14 cellular contexts compared by ENCODE assay signal in genomic region chr11:74784234-74784633, GRCh38. TPM values are rescaled to one million over a fixed set of nuclear protein-coding genes. Genes with fewer than 3 reads are reported as not detected.
DNase-seq lines count a peak whose midpoint lies in the region; ATAC-seq and TF ChIP-seq lines count a peak whose summit lies in the region.
"Had no signal": no experiment of that assay in that cellular context is flagged by ENCODE, and none has a peak within 500 bp of the region (broad histone marks: within the 10 kb centered on the region; RNA-seq: fewer than 3 reads in every experiment).

No MANE protein-coding gene starts in this region.

- H3K36me3 Mint-ChIP-seq in activated naive CD8-positive, alpha-beta T cell: peaks cover 4% of the 10 kb centered on the region
- peaks cover 5% of the 10 kb centered on the region for H3K36me3 Mint-ChIP-seq in activated naive CD8-positive, alpha-beta T cell treated with anti-CD3 and anti-CD28 coated beads for 36 hours
- peaks cover 6% of the 10 kb centered on the region for H3K36me3 Mint-ChIP-seq in activated T-helper 17 cell treated with anti-CD3 and anti-CD28 coated beads, Interleukin-2, amount 50 U/mL, for 72 hours (ENCODE audit: low read depth)

- H3K4me1 ChIP-seq in upper lobe of right lung: peaks cover 27% of the 10 kb centered on the region

- no peak overlapping the region for H3K27ac Mint-ChIP-seq in activated naive CD8-positive, alpha-beta T cell
- no peak overlapping the region for H3K27ac Mint-ChIP-seq in activated naive CD8-positive, alpha-beta T cell treated with anti-CD3 and anti-CD28 coated beads for 36 hours
- H3K27ac Mint-ChIP-seq in activated T-helper 17 cell treated with anti-CD3 and anti-CD28 coated beads, Interleukin-2, amount 50 U/mL, for 72 hours: no peak overlapping the region

- TF ChIP-seq CTCF in upper lobe of right lung (IDR thresholded peaks at IDR 0.05): no peak

- H3K27ac ChIP-seq in upper lobe of right lung: peak overlapping the region; percentile 14
- H3K27ac ChIP-seq: body of pancreas, testis had no signal

- no peaks in the 10 kb centered on the region for H3K27me3 ChIP-seq in upper lobe of right lung
- H3K27me3 ChIP-seq: body of pancreas, pancreas, testis had no signal

- peaks cover 32% of the 10 kb centered on the region for H3K4me1 Mint-ChIP-seq in activated naive CD8-positive, alpha-beta T cell (ENCODE audit: low read depth)
- H3K4me1 Mint-ChIP-seq in activated naive CD8-positive, alpha-beta T cell treated with anti-CD3 and anti-CD28 coated beads for 36 hours: peaks cover 26% of the 10 kb centered on the region
- H3K4me1 Mint-ChIP-seq in activated T-helper 17 cell treated with anti-CD3 and anti-CD28 coated beads, Interleukin-2, amount 50 U/mL, for 72 hours: peaks cover 15% of the 10 kb centered on the region

- H3K9me3 Mint-ChIP-seq in activated naive CD8-positive, alpha-beta T cell (ENCODE audit: low read depth): no peaks in the 10 kb centered on the region
- no peaks in the 10 kb centered on the region for H3K9me3 Mint-ChIP-seq in activated naive CD8-positive, alpha-beta T cell treated with anti-CD3 and anti-CD28 coated beads for 36 hours
- no peaks in the 10 kb centered on the region for H3K9me3 Mint-ChIP-seq in activated T-helper 17 cell treated with anti-CD3 and anti-CD28 coated beads, Interleukin-2, amount 50 U/mL, for 72 hours

- no peak for DNase-seq in activated naive CD8-positive, alpha-beta T cell treated with anti-CD3 and anti-CD28 coated beads for 36 hours
- DNase-seq in upper lobe of right lung (no peak), nucleus accumbens (lab: John Stamatoyannopoulos, UW) (no peak), NCI-H2171 treated with DMSO at 0.1 percent for 48 hours (lab: John Stamatoyannopoulos, UW) (no peak)
- DNase-seq: NCI-H510A treated with DMSO at 0.1 percent for 48 hours; pancreas; stimulated activated CD4-positive, alpha-beta T cell treated with anti-CD3 and anti-CD28 coated beads, Interleukin-4, amount 100 ng/mL, for 1 hour; testis had no signal

- peak; percentile 46 for ATAC-seq in HG02870 (IDR thresholded peaks at IDR 0.05; ENCODE audit: unreplicated experiment)
- ATAC-seq in activated T-helper 17 cell treated with anti-CD3 and anti-CD28 coated beads, Interleukin-2, amount 50 U/mL, for 72 hours (replicated peaks): peak; percentile 47
- no peak for ATAC-seq in upper lobe of right lung
- no peak for ATAC-seq in GM21367 (IDR thresholded peaks at IDR 0.05; ENCODE audit: unreplicated experiment)
- ATAC-seq: body of pancreas had no signal

- intact Hi-C loops in upper lobe of right lung (cut with DNase I): no loop called here

- H3K9me3 ChIP-seq in upper lobe of right lung: no peaks in the 10 kb centered on the region
- H3K9me3 ChIP-seq: body of pancreas, pancreas, testis had no signal

- H3K4me3 ChIP-seq in upper lobe of right lung: no peak overlapping the region
- H3K4me3 ChIP-seq: body of pancreas, pancreas, testis had no signal

- no peaks in the 10 kb centered on the region for H3K27me3 Mint-ChIP-seq in activated naive CD8-positive, alpha-beta T cell
- H3K27me3 Mint-ChIP-seq in activated naive CD8-positive, alpha-beta T cell treated with anti-CD3 and anti-CD28 coated beads for 36 hours: no peaks in the 10 kb centered on the region
- H3K27me3 Mint-ChIP-seq in activated T-helper 17 cell treated with anti-CD3 and anti-CD28 coated beads, Interleukin-2, amount 50 U/mL, for 72 hours: no peaks in the 10 kb centered on the region

- no peaks in the 10 kb centered on the region for H3K36me3 ChIP-seq in upper lobe of right lung
- H3K36me3 ChIP-seq: pancreas had no signal

- peak overlapping the region; percentile 9 for H3K4me3 Mint-ChIP-seq in activated naive CD8-positive, alpha-beta T cell
- no peak overlapping the region for H3K4me3 Mint-ChIP-seq in activated naive CD8-positive, alpha-beta T cell treated with anti-CD3 and anti-CD28 coated beads for 36 hours
- H3K4me3 Mint-ChIP-seq in activated T-helper 17 cell treated with anti-CD3 and anti-CD28 coated beads, Interleukin-2, amount 50 U/mL, for 72 hours: peak overlapping the region; percentile 49

RNA-seq across cellular contexts. Expression of gene RNF169, which starts 35.6 kb away (rescaled TPM):
- total RNA-seq in activated naive CD8-positive, alpha-beta T cell treated with anti-CD3 and anti-CD28 coated beads for 36 hours: 10 to 100 TPM; 12.4 to 13.3 TPM
- 10 to 100 TPM; 14.6 to 15.8 TPM for total RNA-seq in activated T-helper 17 cell treated with anti-CD3 and anti-CD28 coated beads, Interleukin-2, amount 50 U/mL, for 72 hours
- 21.3 TPM for total RNA-seq in upper lobe of right lung

RNA-seq across cellular contexts. Expression of gene CHRDL2, which starts 53.0 kb away (rescaled TPM):
- not detected for total RNA-seq in activated naive CD8-positive, alpha-beta T cell treated with anti-CD3 and anti-CD28 coated beads for 36 hours
- total RNA-seq in activated T-helper 17 cell treated with anti-CD3 and anti-CD28 coated beads, Interleukin-2, amount 50 U/mL, for 72 hours: not detected
- total RNA-seq in upper lobe of right lung: 1.6 TPM
- total RNA-seq: body of pancreas, kidney epithelial cell had no signal

Comparison
In these comparisons a context has a peak if more than half of its experiments do, and no peak if none do; other contexts are left out.
1. ATAC-seq: peak in HG02870 (single experiment) and activated T-helper 17 cell treated with anti-CD3 and anti-CD28 coated beads, Interleukin-2, amount 50 U/mL, for 72 hours (single experiment); none in upper lobe of right lung (single experiment) and GM21367 (single experiment).